ENCODE assay signal across 8 cellular contexts in genomic region chr17:28902819-28903545, GRCh38. TPM values are rescaled to one million over a fixed set of nuclear protein-coding genes. Genes with fewer than 3 reads are reported as not detected.
DNase-seq lines count a peak whose midpoint lies in the region; TF ChIP-seq lines count a peak whose summit lies in the region.

A gene with protein sequence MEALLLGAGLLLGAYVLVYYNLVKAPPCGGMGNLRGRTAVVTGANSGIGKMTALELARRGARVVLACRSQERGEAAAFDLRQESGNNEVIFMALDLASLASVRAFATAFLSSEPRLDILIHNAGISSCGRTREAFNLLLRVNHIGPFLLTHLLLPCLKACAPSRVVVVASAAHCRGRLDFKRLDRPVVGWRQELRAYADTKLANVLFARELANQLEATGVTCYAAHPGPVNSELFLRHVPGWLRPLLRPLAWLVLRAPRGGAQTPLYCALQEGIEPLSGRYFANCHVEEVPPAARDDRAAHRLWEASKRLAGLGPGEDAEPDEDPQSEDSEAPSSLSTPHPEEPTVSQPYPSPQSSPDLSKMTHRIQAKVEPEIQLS (minus strand): TSS chr17:28903079. CDS start chr17:28902944, 135 bp downstream.

- peaks cover 25% of the 10 kb centered on the region for H3K79me2 ChIP-seq in Loucy (ENCODE audit: insufficient read depth, low read length)

- no peaks in the 10 kb centered on the region for H3F3A ChIP-seq in Loucy (ENCODE audit: low read depth)

- peak within 1 kb of the TSS; percentile 88 for H2AFZ ChIP-seq in Loucy (ENCODE audit: low read length)

- H3K27ac Mint-ChIP-seq in nephron progenitor cell, result peak within 1 kb of the TSS; percentile 89

- TF ChIP-seq POLR2A in Raji (IDR thresholded peaks at IDR 0.05; ENCODE audit: insufficient read depth, low read depth, low read length) (peak; percentile 81), stomach (IDR thresholded peaks at IDR 0.05) (no peak)

- no peaks in the 10 kb centered on the region for H3K9me2 ChIP-seq in Loucy (replicated peaks; ENCODE audit: low read depth, low read length)

- peaks cover 26% of the 10 kb centered on the region for H3K36me3 Mint-ChIP-seq in nephron progenitor cell (ENCODE audit: low read depth)

- H3K27me3 ChIP-seq in H7 (ENCODE audit: control insufficient read depth, insufficient read depth, low read length) (no peaks in the 10 kb centered on the region; the same call in 1 of the 2 replicates), Loucy (ENCODE audit: insufficient read depth, low read length, poor library complexity, severe bottlenecking) (no peaks in the 10 kb centered on the region), stomach (no peaks in the 10 kb centered on the region)

- peak within 1 kb of the TSS; percentile 81 for H3K9ac ChIP-seq in Loucy (ENCODE audit: low read depth, low read length, poor library complexity, severe bottlenecking)

- H3K4me3 ChIP-seq in H7 (ENCODE audit: insufficient read depth, low read depth, low read length), result peak within 1 kb of the TSS; percentile 72
- H3K4me3 ChIP-seq in Loucy (ENCODE audit: low read length, poor library complexity, severe bottlenecking), result peak within 1 kb of the TSS; percentile 77
- H3K4me3 ChIP-seq in fibroblast of the aortic adventitia (ENCODE audit: low read depth, low read length), result peak within 1 kb of the TSS; percentile 70
- peak within 1 kb of the TSS; percentile 65 to 94 (median 75) for H3K4me3 ChIP-seq in stomach

- peak within 1 kb of the TSS; percentile 84 for H3K4me2 ChIP-seq in Loucy (ENCODE audit: low read depth, low read length, poor library complexity, severe bottlenecking)

- H4K20me1 ChIP-seq in Loucy (ENCODE audit: insufficient read depth, low read length, poor library complexity, severe bottlenecking), result peaks cover 5% of the 10 kb centered on the region

- H3K36me3 ChIP-seq in H7 (replicated peaks; ENCODE audit: control insufficient read depth, insufficient read depth, low read length) (peaks cover 21% of the 10 kb centered on the region), Loucy (ENCODE audit: insufficient read depth, low read length) (peaks cover 23% of the 10 kb centered on the region; the same call in 1 of the 2 replicates), stomach (peaks cover 21 to 26% (median 25%) of the 10 kb centered on the region in 4 donors)

- H3K9me3 ChIP-seq in Loucy (ENCODE audit: insufficient read depth, low read depth, low read length) (no peaks in the 10 kb centered on the region), stomach (no peaks in the 10 kb centered on the region)

- H3K27ac ChIP-seq in stomach, result peak within 1 kb of the TSS; percentile 84 to 91 (median 89)

- DNase-seq in ELF-1 (ENCODE audit: low read depth, low spot score) (peak; percentile 99), H7 (peak; percentile 98), fibroblast of the aortic adventitia (ENCODE audit: low read depth) (peak; percentile 72), nephron progenitor cell (peak; percentile 94), stomach (peak; percentile 96)
- peak; percentile 98 for DNase-seq in activated effector memory CD4-positive, alpha-beta T cell treated with anti-CD3 and anti-CD28 coated beads, Interleukin-2, amount 50 U/mL, for 16 hours

- H3K4me1 ChIP-seq in Loucy (ENCODE audit: insufficient read depth, low read length, poor library complexity, severe bottlenecking) (peaks cover 35% of the 10 kb centered on the region), stomach (peaks cover 15 to 62% (median 46%) of the 10 kb centered on the region in 4 donors)

- H3K9me3 Mint-ChIP-seq in nephron progenitor cell, result no peaks in the 10 kb centered on the region

- H3K4me1 Mint-ChIP-seq in nephron progenitor cell, result peaks cover 39% of the 10 kb centered on the region

- intact Hi-C loops in stomach (cut with DNase I; ENCODE audit: low total_unique reads), result no loop called here

- peak within 1 kb of the TSS; percentile 86 for H3K4me3 Mint-ChIP-seq in nephron progenitor cell

- peaks cover 7% of the 10 kb centered on the region for H3K27me3 Mint-ChIP-seq in nephron progenitor cell (ENCODE audit: low read depth, poor library complexity)

- TF ChIP-seq CTCF in Loucy (conservative IDR thresholded peaks at IDR 0.05; ENCODE audit: low read length) (peak; percentile 96; the same call in 1 of the 2 replicates), fibroblast of the aortic adventitia (IDR thresholded peaks at IDR 0.05; ENCODE audit: insufficient read depth, low read length) (peak; percentile 58), nephron progenitor cell (IDR thresholded peaks at IDR 0.05) (peak; percentile 89), stomach (IDR thresholded peaks at IDR 0.05) (peak in 5 of 7 experiments; percentile 69 to 97 (median 80))

- 0 to 1% (median 1%) methylated on average over 5 to 55 of the region's 55 CpGs for WGBS in stomach, 5 donors

- no peak for TF ChIP-seq EP300 in stomach (IDR thresholded peaks at IDR 0.05)

RNA-seq across cellular contexts. Expression of the gene that starts here (rescaled TPM):
- 11.9 and 17.0 TPM in 2 replicates for total RNA-seq in H7 (2014; rRNA removed; shearing (Covaris generic))
- total RNA-seq in fibroblast of the aortic adventitia (ENCODE audit: low replicate concordance), result 5.6 and 8.3 TPM in 2 replicates
- total RNA-seq in stomach, result 10 to 100 TPM in 2 of 5 donors, 1 to 10 TPM in 2, not detected in 1; 6.4 to 33.5 (median 9.3) TPM
- 10 to 100 TPM in 1 of 3 donors, 1 to 10 TPM in 2; 4.4 to 13.4 (median 6.0) TPM for polyA plus RNA-seq in stomach

Comparison
In these comparisons a context has a peak if more than half of its experiments do, and no peak if none do; other contexts are left out.
1. Peak in every context shown above with its lines: DNase-seq, H3K4me3 ChIP-seq and H3K27ac ChIP-seq.